1 cellular context compared by ENCODE assay signal in the genomic region with DNA sequence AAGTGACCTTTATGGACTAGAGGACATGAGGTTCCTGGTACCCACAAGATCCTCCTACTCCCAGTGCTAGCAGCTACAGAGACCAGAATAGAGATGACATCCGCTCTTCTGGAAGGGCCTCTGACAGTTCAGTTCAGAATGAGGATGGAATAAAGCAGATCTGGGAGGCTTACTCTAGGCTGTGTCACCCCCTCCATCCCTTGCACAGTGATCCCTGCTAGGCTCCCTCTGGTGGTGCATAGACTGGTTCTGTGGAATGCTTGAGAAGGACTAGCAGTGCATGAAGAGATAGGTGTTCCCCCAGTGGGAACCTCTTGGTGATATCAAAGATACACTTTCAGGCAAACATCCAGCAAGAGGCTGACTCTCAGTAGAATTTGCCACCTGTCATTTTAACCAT.
TF ChIP-seq lines count a peak whose summit lies in the region.

No MANE protein-coding gene starts in this region.

TF ChIP-seq in IMR-90, 13 proteins besides CTCF, POLR2A, EP300 and RAD21:
- TF ChIP-seq NFE2L2 (IDR thresholded peaks at IDR 0.05; ENCODE audit: low read depth, low read length) (no peak), SMC3 (IDR thresholded peaks at IDR 0.05; ENCODE audit: low read depth, low read length) (peak; percentile 63)
